Comparison of ENCODE assay signal across 15 cellular contexts in genomic region chr4:78136109-78137081, GRCh38.
"Had no signal": no experiment of that assay in that cellular context is flagged by ENCODE, and none has a peak within 500 bp of the region (broad histone marks: within the 10 kb centered on the region; RNA-seq: fewer than 3 reads in every experiment).

No MANE protein-coding gene starts in this region.

- H3K4me3 Mint-ChIP-seq: activated CD4-positive, alpha-beta T cell treated with anti-CD3 and anti-CD28 coated beads for 36 hours; activated CD8-positive, alpha-beta T cell treated with anti-CD3 and anti-CD28 coated beads for 36 hours; activated naive CD8-positive, alpha-beta T cell treated with anti-CD3 and anti-CD28 coated beads, Interleukin-2, amount 50 U/mL, for 24 hours; stimulated activated memory B cell treated with anti-CD40 and anti-IgM and Interleukin-4, amounts not matched to agents 10 μg/mL and 1 μg/mL and 100 μg/mL, for 72 hours had no signal

- H3K27ac Mint-ChIP-seq: activated CD4-positive, alpha-beta T cell treated with anti-CD3 and anti-CD28 coated beads for 36 hours; activated CD8-positive, alpha-beta T cell treated with anti-CD3 and anti-CD28 coated beads for 36 hours; activated naive CD8-positive, alpha-beta T cell treated with anti-CD3 and anti-CD28 coated beads, Interleukin-2, amount 50 U/mL, for 24 hours; stimulated activated memory B cell treated with anti-CD40 and anti-IgM and Interleukin-4, amounts not matched to agents 10 μg/mL and 1 μg/mL and 100 μg/mL, for 72 hours had no signal

- H3K27ac ChIP-seq: ascending aorta, esophagus squamous epithelium, foreskin keratinocyte, heart left ventricle, transverse colon had no signal

- H3K4me2 ChIP-seq: smooth muscle cell had no signal

- ATAC-seq: activated CD4-positive, alpha-beta T cell treated with anti-CD3 and anti-CD28 coated beads for 36 hours; activated CD8-positive, alpha-beta T cell treated with anti-CD3 and anti-CD28 coated beads for 36 hours; activated naive CD8-positive, alpha-beta T cell treated with anti-CD3 and anti-CD28 coated beads, Interleukin-2, amount 50 U/mL, for 24 hours; heart left ventricle; left ventricle myocardium superior; stimulated activated memory B cell treated with anti-CD40 and anti-IgM and Interleukin-4, amounts not matched to agents 10 μg/mL and 1 μg/mL and 100 μg/mL, for 72 hours had no signal

- H3K4me3 ChIP-seq: ascending aorta, esophagus squamous epithelium, heart left ventricle, smooth muscle cell, transverse colon had no signal

- H3K36me3 Mint-ChIP-seq: stimulated activated memory B cell treated with anti-CD40 and anti-IgM and Interleukin-4, amounts not matched to agents 10 μg/mL and 1 μg/mL and 100 μg/mL, for 72 hours had no signal

- H3K4me1 ChIP-seq: ascending aorta, foreskin keratinocyte had no signal

- H3K36me3 ChIP-seq: ascending aorta, esophagus squamous epithelium, heart left ventricle, transverse colon had no signal

- H3K9me3 ChIP-seq: ascending aorta, esophagus squamous epithelium, heart left ventricle, transverse colon had no signal

- H3K4me1 Mint-ChIP-seq: activated CD4-positive, alpha-beta T cell treated with anti-CD3 and anti-CD28 coated beads for 36 hours; activated naive CD8-positive, alpha-beta T cell treated with anti-CD3 and anti-CD28 coated beads, Interleukin-2, amount 50 U/mL, for 24 hours; stimulated activated memory B cell treated with anti-CD40 and anti-IgM and Interleukin-4, amounts not matched to agents 10 μg/mL and 1 μg/mL and 100 μg/mL, for 72 hours had no signal

- H3K9me3 Mint-ChIP-seq: activated naive CD8-positive, alpha-beta T cell treated with anti-CD3 and anti-CD28 coated beads, Interleukin-2, amount 50 U/mL, for 24 hours had no signal

- DNase-seq: activated CD4-positive, alpha-beta T cell treated with anti-CD3 and anti-CD28 coated beads for 36 hours; activated CD8-positive, alpha-beta memory T cell treated with anti-CD3 and anti-CD28 coated beads, Interleukin-2, amount 50 U/mL, for 4 hours; activated CD8-positive, alpha-beta T cell treated with anti-CD3 and anti-CD28 coated beads for 36 hours; activated naive CD4-positive, alpha-beta T cell; activated naive CD8-positive, alpha-beta T cell treated with anti-CD3 and anti-CD28 coated beads, Interleukin-2, amount 50 U/mL, for 24 hours; esophagus squamous epithelium; foreskin keratinocyte; heart left ventricle; islet precursor cell; left ventricle myocardium superior; mesenchymal stem cell; transverse colon had no signal

- H3K27me3 ChIP-seq: ascending aorta, esophagus squamous epithelium, foreskin keratinocyte, heart left ventricle, transverse colon had no signal
